In the genomic region with DNA sequence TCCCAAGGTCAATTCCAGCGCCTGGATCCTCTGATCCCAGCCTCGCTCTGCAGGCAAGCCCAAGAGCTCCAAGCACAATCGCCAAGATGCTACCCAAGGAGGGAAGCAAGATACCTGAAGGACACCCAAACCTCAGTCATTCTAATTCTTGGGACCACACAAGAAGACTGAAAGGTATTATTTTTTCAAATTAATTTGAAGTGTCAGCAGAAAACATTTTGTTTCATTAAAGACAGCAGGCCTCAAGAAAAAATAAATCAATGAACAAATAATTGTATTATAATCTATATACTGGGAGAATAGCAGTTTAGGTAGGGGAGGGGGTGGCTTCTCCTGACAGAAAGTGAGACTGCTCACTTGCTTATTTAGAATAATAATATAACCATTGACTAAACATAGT, we compare ENCODE assay signal across 7 cellular contexts.
"Had no signal": no experiment of that assay in that cellular context is flagged by ENCODE, and none has a peak within 500 bp of the region (broad histone marks: within the 10 kb centered on the region; RNA-seq: fewer than 3 reads in every experiment).

No MANE protein-coding gene starts in this region.

- FAIRE-seq: GM12878, GM12891, GM12892, GM18507, GM19239 had no signal

- H3K4me3 ChIP-seq: GM12878 had no signal

- DNase-seq: GDM1, GF-D8 had no signal
